Comparison of ENCODE assay signal across 1 cellular context in the genomic region with DNA sequence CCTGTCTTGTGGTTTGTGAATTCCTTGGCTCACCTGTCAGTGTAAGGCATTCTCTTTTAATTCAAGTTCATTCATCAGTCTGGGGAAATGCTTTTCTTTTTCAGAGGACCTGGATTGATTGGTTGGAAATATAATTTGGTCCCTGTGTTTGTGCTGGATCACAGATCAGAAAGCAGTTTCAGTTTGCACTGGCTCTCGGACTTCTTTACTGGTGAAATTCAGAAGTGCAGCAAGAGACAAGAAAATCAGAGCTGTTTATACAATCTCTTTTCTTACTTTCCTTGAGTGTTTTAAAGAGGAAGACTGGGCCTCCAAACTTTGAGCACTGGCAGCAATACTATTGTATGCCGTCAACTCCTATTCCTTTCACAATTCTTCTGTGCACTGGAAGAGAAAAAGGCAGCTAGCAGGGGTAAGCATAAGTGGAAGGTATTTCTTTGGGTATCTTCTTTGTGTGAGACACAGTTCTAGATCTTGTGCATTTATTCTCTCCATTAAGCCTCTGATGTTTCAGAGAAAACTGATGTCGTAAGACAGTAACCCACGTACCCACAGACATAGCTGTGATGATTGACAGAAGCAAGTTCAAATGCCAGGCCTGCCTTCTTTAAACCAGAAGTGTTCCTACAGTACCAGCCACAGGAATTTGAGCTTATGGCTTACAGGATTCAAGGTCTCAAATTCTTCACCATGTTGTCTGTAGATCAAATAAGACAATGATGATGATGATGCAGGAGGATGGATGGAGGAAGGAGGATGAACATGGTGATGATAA.
TF ChIP-seq lines count a peak whose summit lies in the region.

No MANE protein-coding gene starts in this region.

TF ChIP-seq in SK-N-SH, 30 proteins besides CTCF, POLR2A, EP300 and RAD21 (continued from another document):
- TF ChIP-seq, protein P1, sequence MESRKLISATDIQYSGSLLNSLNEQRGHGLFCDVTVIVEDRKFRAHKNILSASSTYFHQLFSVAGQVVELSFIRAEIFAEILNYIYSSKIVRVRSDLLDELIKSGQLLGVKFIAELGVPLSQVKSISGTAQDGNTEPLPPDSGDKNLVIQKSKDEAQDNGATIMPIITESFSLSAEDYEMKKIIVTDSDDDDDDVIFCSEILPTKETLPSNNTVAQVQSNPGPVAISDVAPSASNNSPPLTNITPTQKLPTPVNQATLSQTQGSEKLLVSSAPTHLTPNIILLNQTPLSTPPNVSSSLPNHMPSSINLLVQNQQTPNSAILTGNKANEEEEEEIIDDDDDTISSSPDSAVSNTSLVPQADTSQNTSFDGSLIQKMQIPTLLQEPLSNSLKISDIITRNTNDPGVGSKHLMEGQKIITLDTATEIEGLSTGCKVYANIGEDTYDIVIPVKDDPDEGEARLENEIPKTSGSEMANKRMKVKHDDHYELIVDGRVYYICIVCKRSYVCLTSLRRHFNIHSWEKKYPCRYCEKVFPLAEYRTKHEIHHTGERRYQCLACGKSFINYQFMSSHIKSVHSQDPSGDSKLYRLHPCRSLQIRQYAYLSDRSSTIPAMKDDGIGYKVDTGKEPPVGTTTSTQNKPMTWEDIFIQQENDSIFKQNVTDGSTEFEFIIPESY (IDR thresholded peaks at IDR 0.05; ENCODE audit: borderline replicate concordance, low read depth) = no peak
